Comparison of ENCODE assay signal across 9 cellular contexts in genomic region chr1:7940745-7941436, GRCh38. TPM values are rescaled to one million over a fixed set of nuclear protein-coding genes. Genes with fewer than 3 reads are reported as not detected.
DNase-seq lines count a peak whose midpoint lies in the region; ATAC-seq, FAIRE-seq and TF ChIP-seq lines count a peak whose summit lies in the region.
"Had no signal": no experiment of that assay in that cellular context is flagged by ENCODE, and none has a peak within 500 bp of the region (broad histone marks: within the 10 kb centered on the region; RNA-seq: fewer than 3 reads in every experiment).

TNFRSF9 (minus strand) TSS chr1:7940839; CDS start chr1:7939994, 845 bp downstream.

- H3K4me3 ChIP-seq in HepG2 (replicated peaks in 1 of 3; ENCODE audit: insufficient read depth in 1 of 3, low read depth in 2 of 3, low read length in 3 of 3) = no peak within 1 kb of the TSS

- TF ChIP-seq CTCF in HepG2 (CRISPR knock-in tag; IDR thresholded peaks at IDR 0.05) = no peak

- no TSS peak for BruUV-seq in HepG2 (replicated peaks; lab: Mats Ljungman, UMichigan)

- POLR2A ChIA-PET in HepG2 (lab: Yijun Ruan, JAX) = interaction anchor here (0.7 kb wide), 1 partner anchor 21 kb away, joined by 3 read pairs; the partner anchor contains the start of gene PARK7

- in situ Hi-C loops in HepG2 (cut with HindIII; ENCODE audit: extremely low pct_ligation_motif_present, low pct_unique_long_range_greater_than_20kb) = no loop called here

- no peaks in the 10 kb centered on the region for H3K79me2 ChIP-seq in HepG2 (ENCODE audit: insufficient read depth, low read length)

- no peaks in the 10 kb centered on the region for H3K4me1 ChIP-seq in HepG2 (ENCODE audit: insufficient read depth, low read length)

- H3K36me3 ChIP-seq in HepG2 (replicated peaks in 1 of 2; ENCODE audit: control insufficient read depth in 1 of 2, insufficient read depth in 2 of 2, low read length in 2 of 2) = no peaks in the 10 kb centered on the region

- H3K4me2 ChIP-seq in HepG2 (ENCODE audit: low read depth, low read length) = no peak within 1 kb of the TSS

- peaks cover 6 to 58% of the 10 kb centered on the region in 2 experiments; a peak in 4 of 5 replicates for H3K27me3 ChIP-seq in HepG2 (ENCODE audit: control insufficient read depth in 1 of 2, insufficient read depth in 2 of 2, low read length in 2 of 2)

- no peak for TF ChIP-seq POLR2A in HepG2 (IDR thresholded peaks at IDR 0.05; ENCODE audit: insufficient read depth in 1 of 2, low read depth in 2 of 2, low read length in 2 of 2)

- ATAC-seq in HepG2 = no peak
- ATAC-seq in GM21526 (IDR thresholded peaks at IDR 0.05; ENCODE audit: low FRiP score, unreplicated experiment) = no peak
- no peak for ATAC-seq in GM18861 (IDR thresholded peaks at IDR 0.05; ENCODE audit: unreplicated experiment)

- TF ChIP-seq EP300 in HepG2 (IDR thresholded peaks at IDR 0.05; ENCODE audit: low read depth in 2 of 2, low read length in 2 of 2) = no peak
- no peak for TF ChIP-seq EP300 in HepG2 (CRISPR knock-in tag; IDR thresholded peaks at IDR 0.05; ENCODE audit: borderline replicate concordance)

- no peak for FAIRE-seq in HepG2 (lab: Jason Lieb, UNC)
- no peak for FAIRE-seq in HTR-8/SVneo (lab: Jason Lieb, UNC)

- H3K9ac ChIP-seq in HepG2 (ENCODE audit: insufficient read depth, low read depth, low read length) = no peak within 1 kb of the TSS

- TF ChIP-seq RAD21 in HepG2 (CRISPR knock-in tag; IDR thresholded peaks at IDR 0.05) = no peak

- intact Hi-C loops in HepG2 (cut with micrococcal nuclease; ENCODE audit: unreplicated experiment) = no loop called here

- H4K20me1 ChIP-seq in HepG2 (ENCODE audit: insufficient read depth, low read length) = no peaks in the 10 kb centered on the region

- DNase-seq in stimulated activated naive CD4-positive, alpha-beta T cell treated with Interleukin-2 at 50 U/mL for 16 hours (lab: John Stamatoyannopoulos, UW) = peak; percentile 81
- no peak for DNase-seq in stimulated activated naive CD4-positive, alpha-beta T cell (lab: John Stamatoyannopoulos, UW)
- DNase-seq in activated T-cell treated with anti-CD3 and anti-CD28 coated beads for 4 hours = peak; percentile 80
- DNase-seq in HepG2 (ENCODE audit: low spot score) = no peak
- DNase-seq in stimulated activated CD8-positive, alpha-beta memory T cell treated with anti-CD3 and anti-CD28 coated beads, Interleukin-7, amount 100 ng/mL, for 4 hours (ENCODE audit: low read depth in 2 of 2) = peak; percentile 86
- DNase-seq in HTR-8/SVneo (ENCODE audit: insufficient read length, low spot score) = no peak

- CTCF ChIA-PET in HepG2 (lab: Yijun Ruan, JAX; ENCODE audit: low intra/inter-chr PET ratio, low total read pairs) = no interaction called here

- no peaks in the 10 kb centered on the region for H3K9me3 ChIP-seq in HepG2 (ENCODE audit: low read length)

- H3K27ac ChIP-seq in HepG2 (ENCODE audit: extremely low read length, insufficient read depth, low read length) = no peak within 1 kb of the TSS

- no peak within 1 kb of the TSS for H2AFZ ChIP-seq in HepG2 (ENCODE audit: low read length)

- WGBS in HepG2 (ENCODE audit: low lambda C conversion rate) = 23% methylated on average over 14 of the region's 14 CpGs

TF ChIP-seq in HepG2, 621 proteins besides CTCF, POLR2A, EP300 and RAD21:
- TF ChIP-seq ZNF552 (CRISPR knock-in tag; IDR thresholded peaks at IDR 0.05; ENCODE audit: borderline replicate concordance) = no peak
- no peak for TF ChIP-seq EEA1 (CRISPR knock-in tag; IDR thresholded peaks at IDR 0.05; ENCODE audit: borderline replicate concordance)
- peak; percentile 40 for TF ChIP-seq FOSL2 (CRISPR knock-in tag; IDR thresholded peaks at IDR 0.05)
- no peak for TF ChIP-seq ZNF775 (CRISPR knock-in tag; IDR thresholded peaks at IDR 0.05; ENCODE audit: borderline replicate concordance)

RNA-seq across cellular contexts. Expression of gene TNFRSF9, which starts in this region (rescaled TPM):
- 0.07 TPM in 2 replicates for total RNA-seq in HepG2 (2016; rRNA removed; fragmentation: Illumina TruSeq; extraction: Trizol)
- total RNA-seq in HepG2 (2016; cell fraction: cytosol; rRNA removed; fragmentation: Illumina TruSeq; extraction: Trizol; ENCODE audit: low read depth) = not detected in 2 replicates
- 0.11 and 0.12 TPM in 2 replicates for total RNA-seq in HepG2 (2016; cell fraction: insoluble cytoplasmic fraction; rRNA removed; fragmentation: Illumina TruSeq; extraction: Trizol)
- total RNA-seq in HepG2 (2016; cell fraction: membrane; rRNA removed; fragmentation: Illumina TruSeq; extraction: Trizol) = 0.03 and 0.15 TPM in 2 replicates
- total RNA-seq in HepG2 (2016; cell fraction: nucleus; rRNA removed; fragmentation: Illumina TruSeq; extraction: Trizol) = not detected in 2 replicates
- not detected in 2 replicates for polyA plus RNA-seq in HepG2 (2011; rRNA removed)
- polyA plus RNA-seq in HepG2 (2011; cell fraction: cytosol; rRNA removed) = 0.03 TPM in 1 of 2 replicates, not detected in the other
- not detected in 2 replicates for polyA plus RNA-seq in HepG2 (2011; cell fraction: nucleus; rRNA removed)
- polyA plus RNA-seq in HepG2 (2012) = not detected in 2 replicates
- polyA plus RNA-seq in HepG2 (2016; cell fraction: cytosol; fragmentation: Illumina TruSeq; extraction: Trizol; ENCODE audit: low read depth) = not detected in 2 replicates
- 0.16 TPM in 1 of 2 replicates, not detected in the other for polyA plus RNA-seq in HepG2 (2016; cell fraction: insoluble cytoplasmic fraction; fragmentation: Illumina TruSeq; extraction: Trizol; ENCODE audit: low read depth)
- 0.05 TPM in 1 of 2 replicates, not detected in the other for polyA plus RNA-seq in HepG2 (2016; cell fraction: membrane; fragmentation: Illumina TruSeq; extraction: Trizol; ENCODE audit: low read depth)
- polyA plus RNA-seq in HepG2 (2016; cell fraction: nucleus; fragmentation: Illumina TruSeq; extraction: Trizol; ENCODE audit: insufficient read depth, low read depth) = 0.07 TPM in 1 of 2 replicates, not detected in the other
- 1.3 TPM in 1 of 2 replicates, not detected in the other for polyA minus RNA-seq in HepG2 (2011; rRNA and poly(A)+ RNA removed; ENCODE audit: low replicate concordance)
- polyA minus RNA-seq in HepG2 (2011; cell fraction: cytosol; rRNA and poly(A)+ RNA removed) = not detected in 2 replicates
- not detected in 2 replicates for polyA minus RNA-seq in HepG2 (2011; cell fraction: nucleus; rRNA and poly(A)+ RNA removed)
- polyA plus RNA-seq: urinary bladder had no signal

Comparison
In these comparisons a context has a peak if more than half of its experiments do, and no peak if none do; other contexts are left out.
1. DNase-seq: peak in stimulated activated naive CD4-positive, alpha-beta T cell treated with Interleukin-2 at 50 U/mL for 16 hours (single experiment), activated T-cell treated with anti-CD3 and anti-CD28 coated beads for 4 hours (single experiment) and stimulated activated CD8-positive, alpha-beta memory T cell treated with anti-CD3 and anti-CD28 coated beads, Interleukin-7, amount 100 ng/mL, for 4 hours (2 of 2); none in stimulated activated naive CD4-positive, alpha-beta T cell (0 of 6), HepG2 (single experiment) and HTR-8/SVneo (single experiment).